30 cellular contexts compared by ENCODE assay signal in the genomic region with DNA sequence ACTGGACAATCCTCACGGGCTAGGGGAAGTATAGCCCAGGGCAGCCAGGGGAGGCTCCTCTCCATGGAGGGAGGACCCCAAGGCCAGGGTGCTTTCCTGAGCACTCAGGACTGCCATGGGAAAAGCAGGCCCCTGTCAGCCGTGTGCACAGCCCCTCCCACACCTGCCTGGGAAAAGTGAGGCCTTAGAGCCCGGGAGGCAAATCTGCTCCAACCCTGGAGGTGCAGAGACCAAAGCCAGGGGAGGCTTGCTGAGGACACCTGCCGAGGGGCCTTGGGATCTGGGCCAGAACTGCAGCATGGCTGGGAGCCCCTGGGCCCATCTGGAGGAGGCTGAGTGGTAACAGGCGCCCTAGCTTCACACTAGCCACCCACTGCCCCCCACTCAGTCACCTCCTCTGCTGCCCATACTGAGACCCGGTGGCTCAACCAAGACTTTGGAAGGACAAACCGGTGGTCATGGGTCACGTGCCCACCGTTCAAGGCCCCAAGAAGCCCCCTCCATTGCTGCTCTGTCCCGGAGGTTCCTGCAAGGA.
"Had no signal": no experiment of that assay in that cellular context is flagged by ENCODE, and none has a peak within 500 bp of the region (broad histone marks: within the 10 kb centered on the region; RNA-seq: fewer than 3 reads in every experiment).

No MANE protein-coding gene starts in this region.

- H3K4me3 Mint-ChIP-seq: activated B cell treated with CpG ODN at 0.5 μM for 24 hours; activated CD4-positive, alpha-beta T cell treated with anti-CD3 and anti-CD28 coated beads, Interleukin-2, amount 10 ng/mL, durations not matched to agents 24 days and 14 days; activated naive CD8-positive, alpha-beta T cell treated with anti-CD3 and anti-CD28 coated beads, Interleukin-2, amount 50 U/mL, for 24 hours; activated T-cell treated with anti-CD3 and anti-CD28 coated beads, Interleukin-2, amount 50 U/mL, for 4 hours; T-cell had no signal

- H3K27me3 Mint-ChIP-seq: activated CD4-positive, alpha-beta T cell treated with anti-CD3 and anti-CD28 coated beads, Interleukin-2, amount 10 ng/mL, durations not matched to agents 24 days and 14 days; activated naive CD8-positive, alpha-beta T cell treated with anti-CD3 and anti-CD28 coated beads, Interleukin-2, amount 50 U/mL, for 24 hours had no signal

- H3K4me3 ChIP-seq: cardiac muscle cell, SK-N-MC had no signal

- ATAC-seq: activated naive CD4-positive, alpha-beta T cell treated with anti-CD3 and anti-CD28 coated beads, Interleukin-2, amount 50 U/mL, for 72 hours; activated naive CD8-positive, alpha-beta T cell treated with anti-CD3 and anti-CD28 coated beads, Interleukin-2, amount 50 U/mL, for 24 hours; activated T-cell treated with anti-CD3 and anti-CD28 coated beads, Interleukin-2, amount 50 U/mL, for 4 hours; PC-3; T-cell had no signal

- H3K27ac Mint-ChIP-seq: activated B cell treated with CpG ODN at 0.5 μM for 24 hours; activated CD4-positive, alpha-beta T cell treated with anti-CD3 and anti-CD28 coated beads, Interleukin-2, amount 10 ng/mL, durations not matched to agents 24 days and 14 days; activated naive CD8-positive, alpha-beta T cell treated with anti-CD3 and anti-CD28 coated beads, Interleukin-2, amount 50 U/mL, for 24 hours; T-cell had no signal

- H3K4me1 Mint-ChIP-seq: activated B cell treated with CpG ODN at 0.5 μM for 24 hours; activated CD4-positive, alpha-beta T cell treated with anti-CD3 and anti-CD28 coated beads, Interleukin-2, amount 10 ng/mL, durations not matched to agents 24 days and 14 days; activated naive CD8-positive, alpha-beta T cell treated with anti-CD3 and anti-CD28 coated beads, Interleukin-2, amount 50 U/mL, for 24 hours had no signal

- H3K9me3 Mint-ChIP-seq: activated B cell treated with CpG ODN at 0.5 μM for 24 hours; activated CD4-positive, alpha-beta T cell treated with anti-CD3 and anti-CD28 coated beads, Interleukin-2, amount 10 ng/mL, durations not matched to agents 24 days and 14 days; activated naive CD4-positive, alpha-beta T cell treated with anti-CD3 and anti-CD28 coated beads, Interleukin-2, amount 50 U/mL, for 72 hours; activated naive CD8-positive, alpha-beta T cell treated with anti-CD3 and anti-CD28 coated beads, Interleukin-2, amount 50 U/mL, for 24 hours; activated T-cell treated with anti-CD3 and anti-CD28 coated beads, Interleukin-2, amount 50 U/mL, for 4 hours; T-cell had no signal

- FAIRE-seq: astrocyte, RCC 7860, TTC549 had no signal

- H3K36me3 ChIP-seq: brain microvascular endothelial cell, cardiac muscle cell had no signal

- H3K36me3 Mint-ChIP-seq: activated naive CD4-positive, alpha-beta T cell treated with anti-CD3 and anti-CD28 coated beads, Interleukin-2, amount 50 U/mL, for 72 hours; T-cell had no signal

- H3K27ac ChIP-seq: brain microvascular endothelial cell, cardiac muscle cell, SK-N-MC had no signal

- DNase-seq: activated B cell treated with CpG ODN at 0.5 μM for 24 hours; activated CD4-positive, alpha-beta T cell treated with anti-CD3 and anti-CD28 coated beads for 1 hour; activated CD4-positive, alpha-beta T cell treated with anti-CD3 and anti-CD28 coated beads, Interleukin-2, amount 10 ng/mL, durations not matched to agents 24 days and 14 days; activated CD4-positive, alpha-beta T cell treated with anti-CD3 and anti-CD28 coated beads, Interleukin-2, amount 50 U/mL, for 48 hours; activated CD8-positive, alpha-beta memory T cell treated with anti-CD3 and anti-CD28 coated beads for 24 hours; activated effector memory CD4-positive, alpha-beta T cell treated with anti-CD3 and anti-CD28 coated beads, Interleukin-2, amount 50 U/mL, for 16 hours; activated naive CD4-positive, alpha-beta T cell treated with Interleukin-2 at 50 U/mL for 16 hours; activated naive CD8-positive, alpha-beta T cell treated with anti-CD3 and anti-CD28 coated beads, Interleukin-2, amount 50 U/mL, for 24 hours; activated T-cell treated with anti-CD3 and anti-CD28 coated beads, Interleukin-2, amount 50 U/mL, for 4 hours; amniotic stem cell; brain microvascular endothelial cell; Kasumi-1; KBM-7; NCI-H1105 treated with DMSO at 0.1 percent for 48 hours; NCI-H1436 treated with DMSO at 0.1 percent for 48 hours; NCI-H187; NCI-H2081; NCI-H510A treated with DMSO at 0.1 percent for 48 hours; NCI-H69; PC-3; SIG-M5; T-cell; T-helper 2 cell; T1000 had no signal
